Comparison of ENCODE assay signal across 7 cellular contexts in genomic region chr9:91092214-91092613, GRCh38.
"Had no signal": no experiment of that assay in that cellular context is flagged by ENCODE, and none has a peak within 500 bp of the region (broad histone marks: within the 10 kb centered on the region; RNA-seq: fewer than 3 reads in every experiment).

No MANE protein-coding gene starts in this region.

- H3K36me3 Mint-ChIP-seq: IgD-negative memory B cell had no signal

- H3K36me3 ChIP-seq: HAP-1 had no signal

- H3K4me3 Mint-ChIP-seq: HFFc6, IgD-negative memory B cell had no signal

- H3K4me3 ChIP-seq: GM23248, HAP-1 had no signal

- H3K27ac ChIP-seq: GM23248 had no signal

- H3K9me3 ChIP-seq: HAP-1 had no signal

- H3K27me3 Mint-ChIP-seq: IgD-negative memory B cell had no signal

- H3K9ac ChIP-seq: GM23248 had no signal

- H3K4me1 ChIP-seq: HAP-1 had no signal

- H3K27ac Mint-ChIP-seq: HFFc6, IgD-negative memory B cell had no signal

- ATAC-seq: HCT116 had no signal

- DNase-seq: GM23248, GOT3, H7, HFFc6 had no signal
